19 cellular contexts compared by ENCODE assay signal in genomic region chr4:180809439-180809838, GRCh38.
"Had no signal": no experiment of that assay in that cellular context is flagged by ENCODE, and none has a peak within 500 bp of the region (broad histone marks: within the 10 kb centered on the region; RNA-seq: fewer than 3 reads in every experiment).

No MANE protein-coding gene starts in this region.

- H3K4me1 ChIP-seq: parathyroid adenoma, spleen, testis had no signal

- DNase-seq: activated CD4-positive, alpha-beta T cell treated with anti-CD3 and anti-CD28 coated beads, Interleukin-2, amount 50 U/mL, for 4 hours; activated naive CD4-positive, alpha-beta T cell; activated naive CD8-positive, alpha-beta T cell treated with anti-CD3 and anti-CD28 coated beads, Interleukin-2, amount 10 ng/mL, durations not matched to agents 7 days and 5 days; anterior cingulate cortex; brain microvascular endothelial cell; effector CD8-positive, alpha-beta T cell; foreskin fibroblast; kidney; spleen; stimulated activated CD4-positive, alpha-beta T cell treated with anti-CD3 and anti-CD28 coated beads, Interleukin-4, amount 100 ng/mL, for 4 hours; testis had no signal

- H3K27ac ChIP-seq: brain microvascular endothelial cell, neutrophil, parathyroid adenoma, spleen, testis, VCaP had no signal

- H3K36me3 ChIP-seq: brain microvascular endothelial cell, neutrophil, spleen had no signal

- ATAC-seq: esophagus mucosa; left lobe of liver; natural killer cell treated with Interleukin-12 subunit alpha and Interleukin-12 subunit beta and Interleukin-15 and Interleukin-18, amount 100 ng/mL, for 72 hours; sciatic nerve; stimulated activated memory B cell treated with anti-CD40 and anti-IgM and Interleukin-4, amounts not matched to agents 10 μg/mL and 1 μg/mL and 100 μg/mL, for 72 hours had no signal

- H3K27me3 ChIP-seq: brain microvascular endothelial cell, neutrophil, spleen, testis had no signal

- H3K9me3 ChIP-seq: neutrophil, spleen, testis had no signal

- H3K4me3 ChIP-seq: spleen, testis had no signal
